9 cellular contexts compared by ENCODE assay signal in the genomic region with DNA sequence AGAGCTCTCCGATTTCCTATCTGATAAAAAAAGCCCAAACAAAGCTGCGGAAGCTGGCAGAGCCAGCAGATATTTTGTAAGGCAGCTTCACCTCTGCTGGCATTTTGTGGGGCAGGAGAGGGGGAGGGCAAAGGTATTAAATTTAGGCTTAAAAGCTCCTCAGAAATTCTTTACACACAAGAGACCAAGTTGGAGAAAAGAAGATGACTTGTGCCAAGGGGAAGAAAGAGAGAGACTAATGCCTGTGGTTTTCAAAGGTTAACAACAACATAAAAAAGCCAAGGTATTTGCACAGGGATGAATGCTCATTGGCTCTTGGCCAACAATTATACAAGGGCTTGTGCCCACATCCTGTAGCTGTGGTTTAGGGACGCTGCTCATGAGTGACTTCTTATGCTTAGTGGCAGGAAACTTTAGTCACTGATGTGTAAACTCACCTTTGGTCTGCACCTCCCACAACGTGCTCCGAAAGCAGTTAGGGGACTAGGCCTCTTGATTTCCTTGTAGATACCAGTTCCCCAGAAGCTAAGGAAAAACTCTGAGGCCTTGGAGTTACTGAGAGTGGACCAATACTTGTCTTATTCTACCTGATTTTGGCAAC.
DNase-seq lines count a peak whose midpoint lies in the region; ATAC-seq and TF ChIP-seq lines count a peak whose summit lies in the region.
"Had no signal": no experiment of that assay in that cellular context is flagged by ENCODE, and none has a peak within 500 bp of the region (broad histone marks: within the 10 kb centered on the region; RNA-seq: fewer than 3 reads in every experiment).

No MANE protein-coding gene starts in this region.

- no peak overlapping the region for H2BK5ac ChIP-seq in mesenchymal stem cell (ENCODE audit: low read depth, low read length, poor library complexity, severe bottlenecking)

- H3K36me3 ChIP-seq in DOHH2 (ENCODE audit: control insufficient read depth, low read length) = no peaks in the 10 kb centered on the region
- no peaks in the 10 kb centered on the region for H3K36me3 ChIP-seq in KMS-11 (ENCODE audit: insufficient read depth)
- H3K36me3 ChIP-seq in mesenchymal stem cell (ENCODE audit: control insufficient read depth in 1 of 2, insufficient read depth in 2 of 2, low read depth in 1 of 2, low read length in 2 of 2) = no peaks in the 10 kb centered on the region
- H3K36me3 ChIP-seq: ascending aorta had no signal

- H3K27me3 ChIP-seq in DOHH2 (ENCODE audit: control insufficient read depth, low read length) = peaks cover 71% of the 10 kb centered on the region
- no peaks in the 10 kb centered on the region for H3K27me3 ChIP-seq in KMS-11 (ENCODE audit: insufficient read depth, low read depth)
- H3K27me3 ChIP-seq in mesenchymal stem cell (ENCODE audit: control insufficient read depth in 1 of 2, insufficient read depth in 1 of 2, low read length in 2 of 2) = no peaks in the 10 kb centered on the region
- H3K27me3 ChIP-seq: ascending aorta had no signal

- H2AK5ac ChIP-seq in mesenchymal stem cell (ENCODE audit: low read length, severe bottlenecking) = no peak overlapping the region

- WGBS in mesenchymal stem cell = 38% methylated on average over 3 of the region's 5 CpGs

- peaks cover 56% of the 10 kb centered on the region for H3K4me1 Mint-ChIP-seq in activated naive CD4-positive, alpha-beta T cell treated with anti-CD3 and anti-CD28 coated beads for 36 hours (ENCODE audit: low read depth)

- no peaks in the 10 kb centered on the region for H3K9me2 ChIP-seq in DOHH2 (replicated peaks; ENCODE audit: control insufficient read depth, low read length)

- no peak overlapping the region for H3K18ac ChIP-seq in mesenchymal stem cell (ENCODE audit: low read depth in 1 of 2, low read length in 2 of 2)

- peak overlapping the region; percentile 36 for H3K4me3 Mint-ChIP-seq in activated naive CD4-positive, alpha-beta T cell treated with anti-CD3 and anti-CD28 coated beads for 36 hours

- no peak overlapping the region for H2BK12ac ChIP-seq in mesenchymal stem cell (ENCODE audit: low read length in 2 of 2)

- H2AFZ ChIP-seq in KMS-11 (ENCODE audit: low read depth) = no peak overlapping the region
- H2AFZ ChIP-seq in mesenchymal stem cell (ENCODE audit: low read depth, low read length) = no peak overlapping the region

- no peak overlapping the region for H2BK120ac ChIP-seq in mesenchymal stem cell (ENCODE audit: low read depth, low read length)

- H3K4me3 ChIP-seq in DOHH2 (ENCODE audit: low read length) = no peak overlapping the region
- H3K4me3 ChIP-seq in KMS-11 (IDR thresholded peaks at IDR 0.05; ENCODE audit: insufficient read depth, low read depth, low read length) = peak overlapping the region; percentile 63
- no peak overlapping the region for H3K4me3 ChIP-seq in mesenchymal stem cell (ENCODE audit: insufficient read depth in 1 of 2, low read depth in 1 of 2, low read length in 2 of 2)
- H3K4me3 ChIP-seq: ascending aorta had no signal

- no peak overlapping the region for H3K14ac ChIP-seq in mesenchymal stem cell (ENCODE audit: low read length in 2 of 2)

- no peak overlapping the region for H4K91ac ChIP-seq in mesenchymal stem cell (ENCODE audit: low read length)

- no peaks in the 10 kb centered on the region for H3K36me3 Mint-ChIP-seq in activated naive CD4-positive, alpha-beta T cell treated with anti-CD3 and anti-CD28 coated beads for 36 hours (ENCODE audit: low read depth)

- intact Hi-C loops in activated naive CD4-positive, alpha-beta T cell treated with anti-CD3 and anti-CD28 coated beads for 36 hours (cut with micrococcal nuclease) = loop anchor here (1.0 to 10.0 kb wide), 10 partner anchors 19 to 1585 kb away; no protein-coding TSS in a partner anchor

- peak; percentile 100 for ATAC-seq in GM21737 (IDR thresholded peaks at IDR 0.05; ENCODE audit: unreplicated experiment)
- peak; percentile 99 for ATAC-seq in stimulated activated naive CD8-positive, alpha-beta T cell treated with anti-CD3 and anti-CD28 coated beads, Interleukin-15, Interleukin-2, amounts not matched to agents 100 U/mL and 50 U/mL, for 24 hours

- no peak overlapping the region for H2BK15ac ChIP-seq in mesenchymal stem cell (ENCODE audit: low read depth, poor library complexity, severe bottlenecking)

- H4K20me1 ChIP-seq in DOHH2 (ENCODE audit: control insufficient read depth, insufficient read depth, low read depth, low read length) (no peaks in the 10 kb centered on the region; the same call in 1 of the 2 replicates), KMS-11 (ENCODE audit: insufficient read depth) (no peaks in the 10 kb centered on the region)

- no peak overlapping the region for H3K27ac ChIP-seq in DOHH2 (ENCODE audit: low read depth, low read length)
- peak overlapping the region; percentile 57 for H3K27ac ChIP-seq in KMS-11
- peak overlapping the region; percentile 61 for H3K27ac ChIP-seq in mesenchymal stem cell (ENCODE audit: low read length, poor library complexity, severe bottlenecking)

- H3K23ac ChIP-seq in mesenchymal stem cell (ENCODE audit: low read length in 2 of 2) = no peak overlapping the region

- H4K8ac ChIP-seq in mesenchymal stem cell (ENCODE audit: low read length) = no peak overlapping the region

- H3K4me1 ChIP-seq in DOHH2 (ENCODE audit: control insufficient read depth, low read length) (peaks cover 15% of the 10 kb centered on the region), KMS-11 (ENCODE audit: low read depth, poor library complexity, severe bottlenecking) (peaks cover 43% of the 10 kb centered on the region), mesenchymal stem cell (ENCODE audit: control insufficient read depth, insufficient read depth, low read depth, low read length) (no peaks in the 10 kb centered on the region)

- TF ChIP-seq CTCF in DOHH2 (IDR thresholded peaks at IDR 0.05; ENCODE audit: low read depth, low read length, poor library complexity, severe bottlenecking) (no peak), KMS-11 (conservative IDR thresholded peaks at IDR 0.05; ENCODE audit: low read depth, low read length) (no peak)

- no peaks in the 10 kb centered on the region for H3K27me3 Mint-ChIP-seq in activated naive CD4-positive, alpha-beta T cell treated with anti-CD3 and anti-CD28 coated beads for 36 hours (ENCODE audit: low read depth)

- H3K9me3 ChIP-seq in DOHH2 (ENCODE audit: control insufficient read depth, insufficient read depth, low read length) (no peaks in the 10 kb centered on the region), mesenchymal stem cell (ENCODE audit: control insufficient read depth, low read length) (no peaks in the 10 kb centered on the region)
- H3K9me3 ChIP-seq: ascending aorta had no signal

- H3K9ac ChIP-seq in KMS-11 (no peak overlapping the region), mesenchymal stem cell (ENCODE audit: low read length) (no peak overlapping the region)

- H3K79me2 ChIP-seq in DOHH2 (ENCODE audit: control insufficient read depth, low read length) (no peaks in the 10 kb centered on the region), KMS-11 (ENCODE audit: insufficient read depth, low read depth) (no peaks in the 10 kb centered on the region)

- no peak overlapping the region for H3K4ac ChIP-seq in mesenchymal stem cell (ENCODE audit: low read depth in 1 of 2, low read length in 2 of 2)

- peak; percentile 79 for DNase-seq in SHP77 treated with DMSO at 0.1 percent for 48 hours (lab: John Stamatoyannopoulos, UW)
- peak; percentile 95 for DNase-seq in activated naive CD4-positive, alpha-beta T cell treated with anti-CD3 and anti-CD28 coated beads for 36 hours
- peak; percentile 83 for DNase-seq in mesenchymal stem cell
- peak; percentile 75 for DNase-seq in stimulated activated naive CD8-positive, alpha-beta T cell treated with anti-CD3 and anti-CD28 coated beads, Interleukin-15, Interleukin-2, amounts not matched to agents 100 U/mL and 50 U/mL, for 24 hours
- no peak for DNase-seq in NCI-H82 treated with DMSO at 0.1 percent for 48 hours (lab: John Stamatoyannopoulos, UW; ENCODE audit: unreplicated experiment)

- H3K4me2 ChIP-seq in DOHH2 (ENCODE audit: low read length) (peak overlapping the region; percentile 43), KMS-11 (peak overlapping the region; percentile 67), mesenchymal stem cell (ENCODE audit: low read length, poor library complexity, severe bottlenecking) (peak overlapping the region; percentile 48)

- H3K79me1 ChIP-seq in mesenchymal stem cell (replicated peaks; ENCODE audit: low read length, poor library complexity, severe bottlenecking) = no peaks in the 10 kb centered on the region

- peak overlapping the region; percentile 88 for H3K27ac Mint-ChIP-seq in activated naive CD4-positive, alpha-beta T cell treated with anti-CD3 and anti-CD28 coated beads for 36 hours

- peaks cover 1% of the 10 kb centered on the region for H3K9me3 Mint-ChIP-seq in activated naive CD4-positive, alpha-beta T cell treated with anti-CD3 and anti-CD28 coated beads for 36 hours

- no peaks in the 10 kb centered on the region for H3F3A ChIP-seq in DOHH2 (ENCODE audit: control insufficient read depth, insufficient read depth)

- CTCF ChIA-PET in activated naive CD4-positive, alpha-beta T cell treated with anti-CD3 and anti-CD28 coated beads for 36 hours (lab: Charles Lee) = interaction anchor here (0.6 to 1.4 kb wide), 5 partner anchors 20 to 374 kb away, joined by 3 to 6 read pairs (median 3); no protein-coding TSS in a partner anchor
